ENCODE assay signal across 1 cellular context in the genomic region with DNA sequence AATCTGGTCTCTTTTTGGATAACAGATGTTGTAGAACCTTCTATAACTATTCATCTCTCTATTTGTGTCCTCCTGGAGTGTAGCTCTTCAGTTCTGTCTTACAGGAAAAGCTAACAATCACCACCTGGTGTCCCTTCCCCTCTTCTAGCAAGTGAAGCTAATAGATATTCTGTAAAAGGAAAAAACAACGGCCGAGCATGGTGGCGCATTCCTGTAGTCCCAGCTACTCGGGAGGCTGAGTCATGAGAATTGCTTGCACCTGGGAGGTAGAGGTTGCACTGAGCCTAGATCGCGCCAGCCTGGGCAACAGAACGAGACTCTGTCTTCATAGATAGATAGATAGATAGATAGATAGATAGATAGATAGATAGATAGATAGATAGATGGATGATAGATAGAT.
TF ChIP-seq lines count a peak whose summit lies in the region.

No MANE protein-coding gene starts in this region.

TF ChIP-seq in WTC11, 78 proteins besides CTCF, POLR2A, EP300 and RAD21 (continued from another document):
- TF ChIP-seq, protein P1, sequence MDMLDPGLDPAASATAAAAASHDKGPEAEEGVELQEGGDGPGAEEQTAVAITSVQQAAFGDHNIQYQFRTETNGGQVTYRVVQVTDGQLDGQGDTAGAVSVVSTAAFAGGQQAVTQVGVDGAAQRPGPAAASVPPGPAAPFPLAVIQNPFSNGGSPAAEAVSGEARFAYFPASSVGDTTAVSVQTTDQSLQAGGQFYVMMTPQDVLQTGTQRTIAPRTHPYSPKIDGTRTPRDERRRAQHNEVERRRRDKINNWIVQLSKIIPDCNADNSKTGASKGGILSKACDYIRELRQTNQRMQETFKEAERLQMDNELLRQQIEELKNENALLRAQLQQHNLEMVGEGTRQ (CRISPR knock-in tag; IDR thresholded peaks at IDR 0.05): no peak
- TF ChIP-seq CBFB (CRISPR knock-in tag; IDR thresholded peaks at IDR 0.05; ENCODE audit: low read depth) (no peak), TP53 (CRISPR knock-in tag; IDR thresholded peaks at IDR 0.05) (no peak), ZNF219 (CRISPR knock-in tag; IDR thresholded peaks at IDR 0.05; ENCODE audit: borderline replicate concordance) (no peak), ZNF396 (CRISPR knock-in tag; IDR thresholded peaks at IDR 0.05; ENCODE audit: borderline replicate concordance) (no peak)
